Comparison of ENCODE assay signal across 9 cellular contexts in genomic region chr1:167499657-167500056, GRCh38. TPM values are rescaled to one million over a fixed set of nuclear protein-coding genes. Genes with fewer than 3 reads are reported as not detected.
DNase-seq lines count a peak whose midpoint lies in the region; ATAC-seq and TF ChIP-seq lines count a peak whose summit lies in the region.
"Had no signal": no experiment of that assay in that cellular context is flagged by ENCODE, and none has a peak within 500 bp of the region (broad histone marks: within the 10 kb centered on the region; RNA-seq: fewer than 3 reads in every experiment).

No MANE protein-coding gene starts in this region.

- H3K4me3 ChIP-seq in lower leg skin (ENCODE audit: low read depth, poor library complexity, severe bottlenecking), result no peak overlapping the region

- WGBS in lower leg skin, 2 donors, result 38 to 49% methylated on average over 3 of the region's 3 CpGs

- no peak for TF ChIP-seq POLR2A in lower leg skin (IDR thresholded peaks at IDR 0.05)

- DNase-seq in amniotic epithelial cell (ENCODE audit: low read depth), result peak; percentile 21
- no peak for DNase-seq in AG20443 (ENCODE audit: low spot score)
- DNase-seq in OCI-M1 (lab: John Stamatoyannopoulos, UW), result no peak
- no peak for DNase-seq in lower leg skin (ENCODE audit: low spot score in 2 of 2)

- intact Hi-C loops in lower leg skin (cut with DNase I; ENCODE audit: low total_unique reads), result no loop called here

- TF ChIP-seq CTCF in lower leg skin (IDR thresholded peaks at IDR 0.05), result no peak

- ATAC-seq in GM18502 (IDR thresholded peaks at IDR 0.05; ENCODE audit: poor library complexity, unreplicated experiment), result peak; percentile 97
- ATAC-seq in GM21423 (IDR thresholded peaks at IDR 0.05; ENCODE audit: unreplicated experiment), result peak; percentile 93
- peak; percentile 93 for ATAC-seq in HG03469 (IDR thresholded peaks at IDR 0.05; ENCODE audit: unreplicated experiment)
- ATAC-seq in SK-N-SH treated with all-trans-retinoic acid at 6 μM for 48 hours, result no peak

TF ChIP-seq in SK-N-SH treated with all-trans-retinoic acid at 6 μM for 48 hours, 23 proteins besides CTCF, POLR2A, EP300 and RAD21:
- TF ChIP-seq TCF4 (CRISPR knock-in tag; IDR thresholded peaks at IDR 0.05; ENCODE audit: borderline replicate concordance) (no peak), CSRNP3 (CRISPR knock-in tag; IDR thresholded peaks at IDR 0.05) (no peak), ISL1 (CRISPR knock-in tag; IDR thresholded peaks at IDR 0.05) (no peak), PPARA (CRISPR knock-in tag; IDR thresholded peaks at IDR 0.05; ENCODE audit: borderline replicate concordance) (no peak), GLIS3 (CRISPR knock-in tag; IDR thresholded peaks at IDR 0.05) (no peak), ZNF565 (CRISPR knock-in tag; conservative IDR thresholded peaks at IDR 0.05; ENCODE audit: low read depth) (no peak), ZC3H10 (CRISPR knock-in tag; IDR thresholded peaks at IDR 0.05) (no peak), ZFP30 (CRISPR knock-in tag; IDR thresholded peaks at IDR 0.05) (no peak), ZFP3 (CRISPR knock-in tag; IDR thresholded peaks at IDR 0.05) (no peak), TOX (CRISPR knock-in tag; IDR thresholded peaks at IDR 0.05; ENCODE audit: borderline replicate concordance) (no peak), CSDC2 (CRISPR knock-in tag; IDR thresholded peaks at IDR 0.05) (no peak), ZNF8 (CRISPR knock-in tag; IDR thresholded peaks at IDR 0.05) (no peak), PATZ1 (CRISPR knock-in tag; IDR thresholded peaks at IDR 0.05; ENCODE audit: borderline replicate concordance) (no peak), TSHZ2 (CRISPR knock-in tag; IDR thresholded peaks at IDR 0.05) (no peak), ARNTL (CRISPR knock-in tag; IDR thresholded peaks at IDR 0.05; ENCODE audit: borderline replicate concordance, low read depth) (no peak), ZNF70 (CRISPR knock-in tag; IDR thresholded peaks at IDR 0.05) (no peak), OSR1 (CRISPR knock-in tag; IDR thresholded peaks at IDR 0.05) (no peak)

RNA-seq across cellular contexts. Expression of gene CD247, which starts 18.7 kb away (rescaled TPM):
- total RNA-seq in lower leg skin, result under 1 TPM in 3 of 4 donors, not detected in 1; 0.27 to 0.61 (median 0.58) TPM
- total RNA-seq: epithelial cell of proximal tubule had no signal

RNA-seq across cellular contexts. Expression of gene CREG1, which starts 53.9 kb away (rescaled TPM):
- 100 to 1,000 TPM; 196 to 467 (median 339) TPM for total RNA-seq in lower leg skin
